Comparison of ENCODE assay signal across 14 cellular contexts in the genomic region with DNA sequence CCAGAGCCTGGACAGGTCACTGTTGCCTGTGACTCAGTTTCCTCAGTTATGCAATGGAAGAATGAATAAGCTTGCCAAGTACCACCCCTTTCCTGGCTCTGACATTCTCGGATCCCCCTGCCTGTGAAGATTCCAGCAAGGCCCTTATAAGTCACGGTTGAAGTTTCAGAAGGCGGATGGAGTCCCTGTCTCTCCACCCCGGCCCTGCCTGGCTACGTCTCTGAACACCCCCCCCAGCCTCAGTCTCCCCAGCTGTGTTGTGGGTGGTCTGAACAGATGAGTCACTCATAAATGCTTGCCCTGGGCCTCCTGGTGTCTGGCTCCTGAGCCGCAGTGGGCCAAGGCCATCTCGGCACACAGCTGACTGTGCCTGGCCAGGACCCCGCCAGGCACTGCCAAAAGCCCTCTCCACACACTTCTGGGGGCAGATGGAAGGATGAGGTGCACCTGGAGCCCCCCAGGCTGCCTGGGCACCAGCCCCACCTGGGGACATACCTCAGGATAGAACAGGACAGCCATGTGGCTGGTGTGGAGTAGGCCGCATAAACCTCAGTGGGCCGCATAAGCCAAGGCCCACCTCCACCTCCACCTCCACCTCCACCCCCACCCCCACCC. TPM values are rescaled to one million over a fixed set of nuclear protein-coding genes. Genes with fewer than 3 reads are reported as not detected.
A peak's percentile ranks its signal among the peaks of the same experiment; 100 is the strongest.
DNase-seq lines count a peak whose midpoint lies in the region; ATAC-seq and TF ChIP-seq lines count a peak whose summit lies in the region.
"Had no signal": no experiment of that assay in that cellular context is flagged by ENCODE, and none has a peak within 500 bp of the region (broad histone marks: within the 10 kb centered on the region; RNA-seq: fewer than 3 reads in every experiment).

No MANE protein-coding gene starts in this region.

- H3K36me3 ChIP-seq in SJSA1 (peaks cover 62% of the 10 kb centered on the region), left ventricle myocardium inferior (peaks cover 17% of the 10 kb centered on the region), sigmoid colon (peaks cover 5 to 34% (median 15%) of the 10 kb centered on the region in 4 donors)

- H3K4me3 ChIP-seq in AG09309 (ENCODE audit: control insufficient read depth, low read depth, low read length) (no peak overlapping the region), SJSA1 (no peak overlapping the region), left ventricle myocardium inferior (no peak overlapping the region), sigmoid colon (no peak overlapping the region)

- TF ChIP-seq POLR2A in sigmoid colon (IDR thresholded peaks at IDR 0.05), result no peak

- ATAC-seq in HG02623 (IDR thresholded peaks at IDR 0.05; ENCODE audit: unreplicated experiment), result no peak
- no peak for ATAC-seq in HG02981 (IDR thresholded peaks at IDR 0.05; ENCODE audit: unreplicated experiment)
- ATAC-seq: left colon, WTC11 had no signal

- H3K4me1 ChIP-seq in SJSA1 (replicated peaks), result peaks cover 80% of the 10 kb centered on the region
- peaks cover 92% of the 10 kb centered on the region for H3K4me1 ChIP-seq in left ventricle myocardium inferior
- H3K4me1 ChIP-seq in sigmoid colon, result peaks cover 0 to 21% (median 4%) of the 10 kb centered on the region in 4 donors

- 89 to 90% methylated on average over 10 of the region's 10 CpGs for WGBS in sigmoid colon, 2 donors

- TF ChIP-seq CTCF in AG09309 (IDR thresholded peaks at IDR 0.05; ENCODE audit: control insufficient read depth, insufficient read depth, low read depth, low read length, missing control alignments), result peak; percentile 18
- no peak for TF ChIP-seq CTCF in left ventricle myocardium inferior (IDR thresholded peaks at IDR 0.05; ENCODE audit: borderline replicate concordance)
- no peak for TF ChIP-seq CTCF in sigmoid colon (IDR thresholded peaks at IDR 0.05)

- H3K27ac ChIP-seq in SJSA1, result peak overlapping the region; percentile 32
- peak overlapping the region; percentile 57 for H3K27ac ChIP-seq in left ventricle myocardium inferior (replicated peaks)
- peak overlapping the region in 3 of 4 donors; percentile 26 to 38 (median 27) for H3K27ac ChIP-seq in sigmoid colon

- DNase-seq in AG09309 (ENCODE audit: low read depth) (no peak), SJSA1 (ENCODE audit: low read depth in 1 of 2, low spot score in 2 of 2) (peak; percentile 70 to 75), left ventricle myocardium inferior (no peak), sigmoid colon (no peak), hepatic stellate cell (ENCODE audit: low spot score) (no peak), NCI-H526 treated with DMSO at 0.1 percent for 48 hours (lab: John Stamatoyannopoulos, UW) (no peak)
- DNase-seq: activated CD8-positive, alpha-beta memory T cell treated with anti-CD3 and anti-CD28 coated beads, Interleukin-2, amount 50 U/mL, for 4 hours; left colon; NK-92 treated with Interleukin-12 subunit alpha and Interleukin-12 subunit beta, amount 100 ng/mL, for 24 hours; stimulated activated CD4-positive, alpha-beta T cell treated with anti-CD3 and anti-CD28 coated beads, Interleukin-12 subunit alpha, Interleukin-12 subunit beta, amount 100 ng/mL, for 4 hours had no signal

- TF ChIP-seq EP300 in sigmoid colon (IDR thresholded peaks at IDR 0.05), result no peak

- intact Hi-C loops in left ventricle myocardium inferior (cut with micrococcal nuclease), result no loop called here
- intact Hi-C loops in sigmoid colon (cut with DNase I), result no loop called here

- no peaks in the 10 kb centered on the region for H3K27me3 ChIP-seq in SJSA1 (replicated peaks)
- no peaks in the 10 kb centered on the region for H3K27me3 ChIP-seq in left ventricle myocardium inferior (ENCODE audit: low read depth)
- H3K27me3 ChIP-seq in sigmoid colon, result no peaks in the 10 kb centered on the region

- H3K9me3 ChIP-seq in SJSA1 (replicated peaks) (no peaks in the 10 kb centered on the region), left ventricle myocardium inferior (replicated peaks) (no peaks in the 10 kb centered on the region), sigmoid colon (no peaks in the 10 kb centered on the region)

RNA-seq across cellular contexts. Expression of a gene that starts 15.4 kb away (rescaled TPM):
- total RNA-seq in SJSA1 (2014; rRNA removed; shearing (Covaris generic)), result 85.4 and 93.6 TPM in 2 replicates
- 5.5 TPM for total RNA-seq in left ventricle myocardium inferior
- 10 to 100 TPM in 1 of 4 donors, 1 to 10 TPM in 3; 7.1 to 10.2 (median 8.3) TPM for total RNA-seq in sigmoid colon
- polyA plus RNA-seq in sigmoid colon, result 1 to 10 TPM in 2 of 3 donors, under 1 TPM in 1; 0.46 to 4.2 (median 2.4) TPM
- polyA plus RNA-seq: CD14-positive monocyte had no signal

RNA-seq across cellular contexts. Expression of a gene that starts 29.3 kb away (rescaled TPM):
- 18.6 and 26.8 TPM in 2 replicates for total RNA-seq in SJSA1 (2014; rRNA removed; shearing (Covaris generic))
- total RNA-seq in left ventricle myocardium inferior, result 12.5 TPM
- total RNA-seq in sigmoid colon, result 10 to 100 TPM; 10.0 to 34.6 (median 19.1) TPM
- 10 to 100 TPM; 10.8 to 43.4 (median 12.5) TPM for polyA plus RNA-seq in sigmoid colon

RNA-seq across cellular contexts. Expression of a gene that starts 35.9 kb away (rescaled TPM):
- total RNA-seq in SJSA1 (2014; rRNA removed; shearing (Covaris generic)), result 86.4 and 125 TPM in 2 replicates
- total RNA-seq in left ventricle myocardium inferior (67.3 TPM), sigmoid colon (10 to 100 TPM; 36.7 to 52.7 (median 43.6) TPM)
- 10 to 100 TPM; 36.0 to 57.0 (median 49.0) TPM for polyA plus RNA-seq in sigmoid colon

RNA-seq across cellular contexts. Expression of a gene that starts 38.6 kb away (rescaled TPM):
- 58.2 and 81.9 TPM in 2 replicates for total RNA-seq in SJSA1 (2014; rRNA removed; shearing (Covaris generic))
- total RNA-seq in left ventricle myocardium inferior, result 74.2 TPM
- 10 to 100 TPM; 41.3 to 47.4 (median 44.4) TPM for total RNA-seq in sigmoid colon
- polyA plus RNA-seq in sigmoid colon, result 10 to 100 TPM; 28.2 to 53.3 (median 35.6) TPM

Comparison
In these comparisons a context has a peak if more than half of its experiments do, and no peak if none do; other contexts are left out.
1. DNase-seq: peak in SJSA1 (2 of 2); none in AG09309 (single experiment), left ventricle myocardium inferior (single experiment), sigmoid colon (single experiment), hepatic stellate cell (single experiment) and NCI-H526 treated with DMSO at 0.1 percent for 48 hours (single experiment).
2. Peak in every context shown above with its lines, with median percentiles within 50 percentile points of each other: H3K27ac ChIP-seq.